In the genomic region with DNA sequence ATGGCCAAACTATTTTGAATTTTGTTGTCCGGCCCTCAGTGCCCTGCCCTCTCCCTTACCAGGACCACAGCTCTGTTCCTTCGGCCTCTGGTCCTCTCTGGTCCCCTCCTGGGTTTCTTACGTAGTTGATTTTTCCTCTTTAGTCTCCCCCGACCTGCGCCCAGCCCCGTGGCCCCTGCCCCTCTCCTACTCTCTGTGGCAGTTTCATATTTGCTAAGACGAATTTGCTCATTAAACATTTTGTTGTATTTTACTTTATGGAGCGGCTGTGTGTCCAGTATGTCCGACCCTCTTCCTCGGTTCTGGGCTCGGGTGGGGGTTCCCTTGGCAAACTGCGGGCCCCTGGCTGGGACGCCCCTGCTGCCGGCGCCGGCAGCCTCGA, we compare ENCODE assay signal across 8 cellular contexts. TPM values are rescaled to one million over a fixed set of nuclear protein-coding genes. Genes with fewer than 3 reads are reported as not detected.
DNase-seq lines count a peak whose midpoint lies in the region; ATAC-seq and TF ChIP-seq lines count a peak whose summit lies in the region.

No MANE protein-coding gene starts in this region.

- intact Hi-C loops in ascending aorta (cut with DNase I) (loop anchor here (2.0 kb wide), 1 partner anchor 20 kb away; a partner anchor contains a TSS), left lung (cut with DNase I) (no loop called here), tibial artery (cut with DNase I; ENCODE audit: low total_unique reads) (no loop called here), posterior vena cava (cut with DNase I) (no loop called here)

- peaks cover 68% of the 10 kb centered on the region for H3K4me1 Mint-ChIP-seq in activated T-cell treated with anti-CD3 and anti-CD28 coated beads, Interleukin-2, amount 50 U/mL, for 24 hours (ENCODE audit: low read depth)

- H3K4me1 ChIP-seq in ascending aorta (peaks cover 6 to 27% of the 10 kb centered on the region in 2 donors), left lung (peaks cover 17 to 50% of the 10 kb centered on the region in 2 donors), tibial artery (peaks cover 0 to 46% (median 37%) of the 10 kb centered on the region in 4 donors)

- ATAC-seq in left lung, result no peak
- no peak for ATAC-seq in GM21723 (IDR thresholded peaks at IDR 0.05; ENCODE audit: unreplicated experiment)

- TF ChIP-seq CTCF in ascending aorta (IDR thresholded peaks at IDR 0.05) (no peak), left lung (IDR thresholded peaks at IDR 0.05) (no peak), tibial artery (IDR thresholded peaks at IDR 0.05) (no peak)

- peaks cover 89% of the 10 kb centered on the region for H3K36me3 Mint-ChIP-seq in activated T-cell treated with anti-CD3 and anti-CD28 coated beads, Interleukin-2, amount 50 U/mL, for 24 hours (ENCODE audit: low read depth)

- no peaks in the 10 kb centered on the region for H3K9me3 Mint-ChIP-seq in activated T-cell treated with anti-CD3 and anti-CD28 coated beads, Interleukin-2, amount 50 U/mL, for 24 hours

- H3K36me3 ChIP-seq in ascending aorta (peaks cover 36 to 56% of the 10 kb centered on the region in 2 donors), left lung (peaks cover 0 to 66% of the 10 kb centered on the region in 2 donors), tibial artery (peaks cover 30 to 61% (median 38%) of the 10 kb centered on the region in 3 donors)

- H3K27ac ChIP-seq in ascending aorta (peak overlapping the region; percentile 84 to 92), left lung (peak overlapping the region; percentile 86 to 90), tibial artery (peak overlapping the region; percentile 68 to 94)

- peak overlapping the region; percentile 80 for H3K27ac Mint-ChIP-seq in activated T-cell treated with anti-CD3 and anti-CD28 coated beads, Interleukin-2, amount 50 U/mL, for 24 hours

- H3K9me3 ChIP-seq in ascending aorta (no peaks in the 10 kb centered on the region), left lung (no peaks in the 10 kb centered on the region), tibial artery (no peaks in the 10 kb centered on the region)

- no peaks in the 10 kb centered on the region for H3K27me3 ChIP-seq in ascending aorta
- no peaks in the 10 kb centered on the region for H3K27me3 ChIP-seq in left lung
- no peaks in the 10 kb centered on the region for H3K27me3 ChIP-seq in tibial artery

- no peaks in the 10 kb centered on the region for H3K27me3 Mint-ChIP-seq in activated T-cell treated with anti-CD3 and anti-CD28 coated beads, Interleukin-2, amount 50 U/mL, for 24 hours

- no peak for DNase-seq in activated T-cell treated with anti-CD3 and anti-CD28 coated beads, Interleukin-2, amount 50 U/mL, for 24 hours
- no peak for DNase-seq in activated T-cell treated with anti-CD3 and anti-CD28 coated beads, Interleukin-2, amount 50 U/mL, for 48 hours
- DNase-seq in ascending aorta (ENCODE audit: low spot score in 2 of 2), result no peak
- no peak for DNase-seq in left lung
- DNase-seq in tibial artery, result no peak
- DNase-seq in inferior parietal cortex (ENCODE audit: extremely low spot score), result no peak
- no peak for DNase-seq in posterior vena cava (ENCODE audit: low spot score)

- H3K4me3 Mint-ChIP-seq in activated T-cell treated with anti-CD3 and anti-CD28 coated beads, Interleukin-2, amount 50 U/mL, for 24 hours, result peak overlapping the region; percentile 95

- H3K4me3 ChIP-seq in ascending aorta, result peak overlapping the region; percentile 97 to 99
- peak overlapping the region; percentile 68 to 81 for H3K4me3 ChIP-seq in left lung
- peak overlapping the region; percentile 69 to 97 for H3K4me3 ChIP-seq in tibial artery

RNA-seq across cellular contexts. Expression of a gene that starts 0.6 kb away (rescaled TPM):
- 122 TPM for total RNA-seq in ascending aorta
- 100 to 1,000 TPM; 114 to 120 TPM for total RNA-seq in left lung
- 10 to 100 TPM; 75.5 to 76.4 TPM for total RNA-seq in posterior vena cava

RNA-seq across cellular contexts. Expression of a gene that starts 19.6 kb away (rescaled TPM):
- 221 TPM for total RNA-seq in ascending aorta
- 100 to 1,000 TPM; 123 to 145 TPM for total RNA-seq in left lung
- 10 to 100 TPM; 89.3 to 91.7 TPM for total RNA-seq in posterior vena cava

RNA-seq across cellular contexts. Expression of a gene that starts 26.4 kb away (rescaled TPM):
- 27.6 TPM for total RNA-seq in ascending aorta
- total RNA-seq in left lung, result 10 to 100 TPM in 1 of 2 donors, 1 to 10 TPM in 1; 9.7 to 15.1 TPM
- total RNA-seq in posterior vena cava, result 10 to 100 TPM in 1 of 2 donors, 1 to 10 TPM in 1; 8.6 to 13.6 TPM

RNA-seq across cellular contexts. Expression of a gene that starts 31.0 kb away (rescaled TPM):
- total RNA-seq in ascending aorta (12.1 TPM), left lung (10 to 100 TPM; 14.5 to 19.5 TPM), posterior vena cava (10 to 100 TPM in 1 of 2 donors, 1 to 10 TPM in 1; 8.0 to 12.0 TPM)

RNA-seq across cellular contexts. Expression of a gene that starts 33.6 kb away (rescaled TPM):
- total RNA-seq in ascending aorta, result 163 TPM
- 10 to 100 TPM; 33.8 to 34.7 TPM for total RNA-seq in left lung
- 10 to 100 TPM; 32.0 to 36.7 TPM for total RNA-seq in posterior vena cava
